In the genomic region with DNA sequence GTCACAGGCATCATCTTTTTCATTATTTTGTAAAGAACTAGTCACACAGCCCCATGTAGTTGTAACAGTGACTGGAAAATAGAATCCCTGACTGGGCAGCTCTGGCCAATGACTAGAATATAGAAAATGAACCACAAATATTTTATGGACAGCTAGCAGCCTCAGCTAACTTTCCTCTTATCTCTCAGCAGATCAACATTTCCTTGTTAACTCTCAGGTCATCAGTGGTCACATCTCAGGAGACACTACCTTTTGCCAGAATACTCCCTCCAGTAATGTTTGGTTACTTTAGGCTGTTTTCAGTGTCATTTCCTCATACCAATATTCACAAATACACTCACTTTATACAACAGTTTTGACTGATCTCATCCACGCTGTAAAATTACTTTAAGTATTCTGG, we compare ENCODE assay signal across 15 cellular contexts. TPM values are rescaled to one million over a fixed set of nuclear protein-coding genes. Genes with fewer than 3 reads are reported as not detected.
A peak's percentile ranks its signal among the peaks of the same experiment; 100 is the strongest.
DNase-seq lines count a peak whose midpoint lies in the region; ATAC-seq, FAIRE-seq and TF ChIP-seq lines count a peak whose summit lies in the region.
"Had no signal": no experiment of that assay in that cellular context is flagged by ENCODE, and none has a peak within 500 bp of the region (broad histone marks: within the 10 kb centered on the region; RNA-seq: fewer than 3 reads in every experiment).

No MANE protein-coding gene starts in this region.

- H3K79me2 ChIP-seq in H1 (ENCODE audit: control insufficient read depth in 1 of 2, insufficient read depth in 2 of 2, low read length in 2 of 2) = peaks cover 0 to 74% of the 10 kb centered on the region in 2 experiments; a peak in 2 of 4 replicates

- 100% methylated on average over 1 of the region's 1 CpG; no CpG with 5 or more reads in 1 of the 2 experiments for WGBS in H1 (ENCODE audit: extremely low coverage in 1 of 2, insufficient coverage in 1 of 2, insufficient read length in 1 of 2, insufficient replicate concordance in 2 of 2, low coverage in 1 of 2, low lambda C conversion rate in 2 of 2, missing lambda C conversion rate in 1 of 2), 2 experiments

- no peak overlapping the region for H3K4ac ChIP-seq in H1 (replicated peaks; ENCODE audit: insufficient read length, low read depth, low read length)

- TF ChIP-seq CTCF in H1 (IDR thresholded peaks at IDR 0.05; ENCODE audit: control extremely low read depth in 1 of 3, insufficient read depth in 1 of 3, low read depth in 1 of 3, low read length in 3 of 3) (no peak), GM13976 (IDR thresholded peaks at IDR 0.05; ENCODE audit: borderline replicate concordance, control extremely low read depth, extremely low read depth, insufficient read depth, missing control alignments) (no peak)

- peaks cover 2% of the 10 kb centered on the region; the same call in 1 of the 2 replicates for H3K23me2 ChIP-seq in H1 (ENCODE audit: low read depth, low read length)

- H4K91ac ChIP-seq in H1 (replicated peaks; ENCODE audit: insufficient read length, low read length) = no peak overlapping the region

- peak; percentile 4 for FAIRE-seq in GM19239 (lab: Jason Lieb, UNC)
- no peak for FAIRE-seq in H1 (lab: Jason Lieb, UNC)
- no peak for FAIRE-seq in frontal cortex (lab: Jason Lieb, UNC)
- FAIRE-seq: A549, GM12878, H54, K562 had no signal

- peak overlapping the region; percentile 47; the same call in 1 of the 2 replicates for H2BK5ac ChIP-seq in H1 (ENCODE audit: low read depth, low read length)

- POLR2A ChIA-PET in H1 (lab: Charles Lee; ENCODE audit: partially characterized antibody) = interaction anchor here (0.9 to 1.6 kb wide), 4 partner anchors 13 to 97 kb away, joined by 3 to 4 read pairs (median 3); no protein-coding TSS in a partner anchor

- H4K8ac ChIP-seq in H1 (ENCODE audit: extremely low read depth, insufficient read depth, low read length) = no peak overlapping the region

- no peaks in the 10 kb centered on the region for H3K9me3 ChIP-seq in H1 (ENCODE audit: insufficient read depth in 2 of 2, low read depth in 1 of 2, low read length in 1 of 2)
- H3K9me3 ChIP-seq: A549, Caco-2 had no signal

- H2BK20ac ChIP-seq in H1 (ENCODE audit: low read length) = no peak overlapping the region

- H2BK120ac ChIP-seq in H1 (replicated peaks; ENCODE audit: low read depth, low read length) = no peak overlapping the region

- no peaks in the 10 kb centered on the region for H3K27me3 ChIP-seq in H1 (replicated peaks in 1 of 4; ENCODE audit: control insufficient read depth in 3 of 4, extremely low read depth in 1 of 4, insufficient read depth in 3 of 4, low read length in 3 of 4)

- H3K36me3 ChIP-seq in H1 (ENCODE audit: control insufficient read depth in 2 of 4, insufficient read depth in 4 of 4, low read length in 3 of 4) = peaks cover 0 to 26% (median 8%) of the 10 kb centered on the region in 4 experiments; a peak in 4 of 8 replicates

- no peak overlapping the region for H4K5ac ChIP-seq in H1 (ENCODE audit: insufficient read length, low read depth, low read length)

- no peak overlapping the region for H3K14ac ChIP-seq in H1 (ENCODE audit: insufficient read length)

- no peak for ATAC-seq in GM21786 (IDR thresholded peaks at IDR 0.05; ENCODE audit: unreplicated experiment)
- ATAC-seq: A549, GM12878, HCT116, K562 had no signal

- CTCF ChIA-PET in H1 (lab: Charles Lee; ENCODE audit: partially characterized antibody) = interaction anchor here (0.7 to 1.3 kb wide), 2 partner anchors 29 to 81 kb away, joined by 3 read pairs; no protein-coding TSS in a partner anchor

- H3K4me3 ChIP-seq in H1 (ENCODE audit: extremely low read depth in 1 of 4, insufficient read depth in 2 of 4, low read depth in 3 of 4, low read length in 4 of 4) = no peak overlapping the region
- H3K4me3 ChIP-seq: A549, GM12878, K562 had no signal

- no peak overlapping the region for H3K56ac ChIP-seq in H1 (replicated peaks; ENCODE audit: insufficient read length, low read depth, low read length)

- no peak overlapping the region for H3K9ac ChIP-seq in H1 (replicated peaks in 1 of 4; ENCODE audit: extremely low read depth in 1 of 4, low read depth in 3 of 4, low read length in 3 of 4)

- H4K20me1 ChIP-seq in H1 (replicated peaks in 1 of 2; ENCODE audit: control insufficient read depth in 1 of 2, insufficient read depth in 2 of 2, low read length in 2 of 2) = no peaks in the 10 kb centered on the region

- no peak for DNase-seq in GM19239 (ENCODE audit: insufficient read length, low spot score)
- DNase-seq in M059J (ENCODE audit: low read depth) = peak; percentile 67
- no peak for DNase-seq in H1 (ENCODE audit: low read depth in 1 of 2, low spot score in 2 of 2)
- no peak for DNase-seq in frontal cortex (ENCODE audit: low spot score in 2 of 2)
- DNase-seq in activated naive CD4-positive, alpha-beta T cell treated with Interleukin-2 at 50 U/mL for 16 hours = no peak
- no peak for DNase-seq in GM13976 (ENCODE audit: low spot score)
- DNase-seq: Caco-2; CD8-positive, alpha-beta memory T cell; DND-41 had no signal

- H3K18ac ChIP-seq in H1 (ENCODE audit: extremely low read depth, low read length) = no peak overlapping the region

- TF ChIP-seq RAD21 in H1 (IDR thresholded peaks at IDR 0.05 in 1 of 2, conservative IDR thresholded peaks at IDR 0.05 in 1 of 2; ENCODE audit: low read depth in 2 of 2, low read length in 2 of 2) = no peak

- no peak overlapping the region for H3K4me2 ChIP-seq in H1 (ENCODE audit: insufficient read depth in 1 of 2, low read depth in 2 of 2, low read length in 2 of 2)
- H3K4me2 ChIP-seq: A549 had no signal

- in situ Hi-C loops in GM13976 (cut with MboI; ENCODE audit: low sequenced_read_pairs, unreplicated experiment) = no loop called here

- H3K4me1 ChIP-seq in H1 (replicated peaks in 1 of 4; ENCODE audit: control insufficient read depth in 3 of 4, insufficient read depth in 4 of 4, low read length in 3 of 4) = peaks cover 0 to 25% (median 22%) of the 10 kb centered on the region in 4 experiments; a peak in 4 of 7 replicates
- H3K4me1 ChIP-seq: A549, Caco-2 had no signal

- no peak overlapping the region for H2AFZ ChIP-seq in H1 (ENCODE audit: low read length)

- TF ChIP-seq EP300 in H1 (IDR thresholded peaks at IDR 0.05; ENCODE audit: borderline replicate concordance in 1 of 2, low read depth in 2 of 2, low read length in 2 of 2) = no peak

- no peak overlapping the region for H2AK5ac ChIP-seq in H1 (ENCODE audit: low read depth, low read length)

- no peak overlapping the region for H2BK12ac ChIP-seq in H1 (ENCODE audit: low read depth, low read length)

- H2BK15ac ChIP-seq in H1 (ENCODE audit: low read length) = no peak overlapping the region

- no peak overlapping the region for H3K27ac ChIP-seq in H1 (ENCODE audit: low read depth, low read length)
- H3K27ac ChIP-seq: A549 had no signal

- H3K23ac ChIP-seq in H1 (ENCODE audit: insufficient read length) = no peak overlapping the region

- H3K79me1 ChIP-seq in H1 (ENCODE audit: low read depth, low read length) = peaks cover 3% of the 10 kb centered on the region; the same call in 1 of the 2 replicates

- TF ChIP-seq POLR2A in H1 (IDR thresholded peaks at IDR 0.05; ENCODE audit: control extremely low read depth in 1 of 2, low read depth in 2 of 2, low read length in 2 of 2) = no peak

TF ChIP-seq in H1, 55 proteins besides CTCF, POLR2A, EP300 and RAD21 (continues in another document):
- TF ChIP-seq FOSL1 (IDR thresholded peaks at IDR 0.05; ENCODE audit: insufficient read depth, low read depth, low read length) (no peak), POLR2AphosphoS5 (IDR thresholded peaks at IDR 0.05; ENCODE audit: low read depth, low read length) (no peak), GTF2F1 (IDR thresholded peaks at IDR 0.05; ENCODE audit: borderline replicate concordance, low read depth, low read length) (no peak)
- TF ChIP-seq, protein P1, sequence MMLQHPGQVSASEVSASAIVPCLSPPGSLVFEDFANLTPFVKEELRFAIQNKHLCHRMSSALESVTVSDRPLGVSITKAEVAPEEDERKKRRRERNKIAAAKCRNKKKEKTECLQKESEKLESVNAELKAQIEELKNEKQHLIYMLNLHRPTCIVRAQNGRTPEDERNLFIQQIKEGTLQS (IDR thresholded peaks at IDR 0.05; ENCODE audit: insufficient read depth, low read depth, low read length) = no peak

RNA-seq across cellular contexts. Expression of a gene that starts 43.9 kb away (rescaled TPM):
- 5.3 and 10.7 TPM in 2 replicates for total RNA-seq in M059J (2014; rRNA removed; shearing (Covaris generic))
- 78.7 and 83.1 TPM in 2 replicates for total RNA-seq in H1 (2021; fragmentation: NEBNext Ultra II Directional; extraction: Animal tissue kit (Norgen Biotek cat#: 25700))
- polyA plus RNA-seq in H1 (2011; rRNA removed) = 9.0 and 12.6 TPM in 2 replicates
- 17.4 TPM for polyA plus RNA-seq in H1 (2011; cell fraction: cytosol; rRNA removed)
- 13.0 TPM for polyA plus RNA-seq in H1 (2011; cell fraction: nucleus; rRNA removed)
- polyA plus RNA-seq in H1 (2012, experiment 1 of 2) = 12.2 to 25.3 TPM (median 17.9 TPM) in 4 replicates
- polyA plus RNA-seq in H1 (2012, experiment 2 of 2) = 1.5 TPM
- polyA plus RNA-seq in H1 (2013, experiment 1 of 2) = 29.1 TPM
- 30.1 TPM for polyA plus RNA-seq in H1 (2013, experiment 2 of 2)
- 45.6 and 62.0 TPM in 2 replicates for polyA minus RNA-seq in H1 (2011; rRNA and poly(A)+ RNA removed)
- 30.0 TPM for polyA minus RNA-seq in H1 (2011; cell fraction: cytosol; rRNA and poly(A)+ RNA removed)
- 59.1 TPM for polyA minus RNA-seq in H1 (2011; cell fraction: nucleus; rRNA and poly(A)+ RNA removed)
- total RNA-seq in frontal cortex = 75.4 TPM

RNA-seq across cellular contexts. Expression of a gene that starts 55.2 kb away (rescaled TPM):
- 87.8 and 102 TPM in 2 replicates for total RNA-seq in M059J (2014; rRNA removed; shearing (Covaris generic))
- 66.6 and 68.7 TPM in 2 replicates for total RNA-seq in H1 (2021; fragmentation: NEBNext Ultra II Directional; extraction: Animal tissue kit (Norgen Biotek cat#: 25700))
- 8.7 and 17.0 TPM in 2 replicates for polyA plus RNA-seq in H1 (2011; rRNA removed)
- 70.0 TPM for polyA plus RNA-seq in H1 (2011; cell fraction: cytosol; rRNA removed)
- polyA plus RNA-seq in H1 (2011; cell fraction: nucleus; rRNA removed) = 15.3 TPM
- 48.2 to 62.8 TPM (median 51.4 TPM) in 4 replicates for polyA plus RNA-seq in H1 (2012, experiment 1 of 2)
- polyA plus RNA-seq in H1 (2012, experiment 2 of 2) = 4.8 TPM
- 121 TPM for polyA plus RNA-seq in H1 (2013, experiment 1 of 2)
- polyA plus RNA-seq in H1 (2013, experiment 2 of 2) = 113 TPM
- polyA minus RNA-seq in H1 (2011; rRNA and poly(A)+ RNA removed) = 3.7 and 4.8 TPM in 2 replicates
- 20.0 TPM for polyA minus RNA-seq in H1 (2011; cell fraction: cytosol; rRNA and poly(A)+ RNA removed)
- 21.6 TPM for polyA minus RNA-seq in H1 (2011; cell fraction: nucleus; rRNA and poly(A)+ RNA removed)
- 72.2 TPM for total RNA-seq in frontal cortex

RNA-seq across cellular contexts. Expression of a gene that starts 55.4 kb away (rescaled TPM):
- total RNA-seq in M059J (2014; rRNA removed; shearing (Covaris generic)) = 37.6 and 47.1 TPM in 2 replicates
- 29.5 and 30.6 TPM in 2 replicates for total RNA-seq in H1 (2021; fragmentation: NEBNext Ultra II Directional; extraction: Animal tissue kit (Norgen Biotek cat#: 25700))
- 13.2 and 17.8 TPM in 2 replicates for polyA plus RNA-seq in H1 (2011; rRNA removed)
- 24.9 TPM for polyA plus RNA-seq in H1 (2011; cell fraction: cytosol; rRNA removed)
- 26.6 TPM for polyA plus RNA-seq in H1 (2011; cell fraction: nucleus; rRNA removed)
- 17.0 to 24.7 TPM (median 19.4 TPM) in 4 replicates for polyA plus RNA-seq in H1 (2012, experiment 1 of 2)
- polyA plus RNA-seq in H1 (2012, experiment 2 of 2) = 2.7 TPM
- 27.1 TPM for polyA plus RNA-seq in H1 (2013, experiment 1 of 2)
- polyA plus RNA-seq in H1 (2013, experiment 2 of 2) = 26.5 TPM
- 21.9 and 38.5 TPM in 2 replicates for polyA minus RNA-seq in H1 (2011; rRNA and poly(A)+ RNA removed)
- polyA minus RNA-seq in H1 (2011; cell fraction: cytosol; rRNA and poly(A)+ RNA removed) = 14.7 TPM
- polyA minus RNA-seq in H1 (2011; cell fraction: nucleus; rRNA and poly(A)+ RNA removed) = 34.4 TPM
- 66.4 TPM for total RNA-seq in frontal cortex
